ENCODE assay signal across 17 cellular contexts in genomic region chr16:77679901-77680300, GRCh38. TPM values are rescaled to one million over a fixed set of nuclear protein-coding genes. Genes with fewer than 3 reads are reported as not detected.
A peak's percentile ranks its signal among the peaks of the same experiment; 100 is the strongest.
DNase-seq lines count a peak whose midpoint lies in the region; ATAC-seq, FAIRE-seq and TF ChIP-seq lines count a peak whose summit lies in the region.
"Had no signal": no experiment of that assay in that cellular context is flagged by ENCODE, and none has a peak within 500 bp of the region (broad histone marks: within the 10 kb centered on the region; RNA-seq: fewer than 3 reads in every experiment).

No MANE protein-coding gene starts in this region.

- no peak for FAIRE-seq in GM12892 (lab: Jason Lieb, UNC)
- FAIRE-seq: astrocyte, colon, kidney had no signal

- H3K4me1 ChIP-seq in foreskin keratinocyte = no peaks in the 10 kb centered on the region
- H3K4me1 ChIP-seq: HAP-1 had no signal

- no peak overlapping the region for H3K27ac ChIP-seq in foreskin keratinocyte

- no peak for TF ChIP-seq CTCF in foreskin keratinocyte (conservative IDR thresholded peaks at IDR 0.05)

- ATAC-seq in foreskin keratinocyte = no peak
- ATAC-seq: activated CD8-positive, alpha-beta memory T cell treated with anti-CD3 and anti-CD28 coated beads, Interleukin-2, amount 10 ng/mL, durations not matched to agents 7 days and 5 days had no signal

- no peak for TF ChIP-seq POLR2A in GM12892 (IDR thresholded peaks at IDR 0.05; ENCODE audit: low read depth, low read length)

- H3K27me3 ChIP-seq in foreskin keratinocyte = peaks cover 4% of the 10 kb centered on the region

- peak; percentile 3 for DNase-seq in ELR (ENCODE audit: low read depth)
- peak; percentile 2 for DNase-seq in HT1080 (ENCODE audit: low read depth)
- DNase-seq in OCI-M1 (lab: John Stamatoyannopoulos, UW) = peak; percentile 36
- peak; percentile 41 for DNase-seq in iris pigment epithelial cell (ENCODE audit: low read depth)
- DNase-seq in NCI-H146 treated with DMSO at 0.1 percent for 48 hours (lab: John Stamatoyannopoulos, UW; ENCODE audit: unreplicated experiment) = no peak
- DNase-seq in foreskin keratinocyte = no peak
- no peak for DNase-seq in putamen (ENCODE audit: low spot score)
- DNase-seq in GM12892 (ENCODE audit: insufficient read length) = no peak
- DNase-seq: activated CD4-positive, CD25-positive, alpha-beta regulatory T cell treated with anti-CD3 and anti-CD28 coated beads, Interleukin-2, amount 50 U/mL, for 72 hours; activated CD8-positive, alpha-beta memory T cell treated with anti-CD3 and anti-CD28 coated beads, Interleukin-2, amount 10 ng/mL, durations not matched to agents 7 days and 5 days; kidney; NCI-H2081; NCI-H526; retina had no signal

RNA-seq across cellular contexts. Expression of gene NUDT7, which starts 42.4 kb away (rescaled TPM):
- total RNA-seq in HT1080 (2014; rRNA removed; shearing (Covaris generic)) = 2.3 and 3.8 TPM in 2 replicates
- 5.4 and 6.8 TPM in 2 replicates for polyA plus RNA-seq in HT1080 (2015; cell fraction: cytosol; rRNA removed)
- 4.9 and 6.7 TPM in 2 replicates for polyA plus RNA-seq in HT1080 (2015; cell fraction: nucleus; rRNA removed)
- 5.9 and 6.8 TPM in 2 replicates for total RNA-seq in foreskin keratinocyte
- 5.2 and 7.4 TPM in 2 replicates for polyA plus RNA-seq in foreskin keratinocyte
- polyA plus RNA-seq in GM12892 (2012; ENCODE audit: missing spikeins) = 5.5 TPM

Comparison
In these comparisons a context has a peak if more than half of its experiments do, and no peak if none do; other contexts are left out.
1. DNase-seq: peak in ELR (single experiment), HT1080 (single experiment), OCI-M1 (single experiment) and iris pigment epithelial cell (single experiment); none in NCI-H146 treated with DMSO at 0.1 percent for 48 hours (single experiment), foreskin keratinocyte (0 of 2), putamen (single experiment) and GM12892 (single experiment).